In the genomic region with DNA sequence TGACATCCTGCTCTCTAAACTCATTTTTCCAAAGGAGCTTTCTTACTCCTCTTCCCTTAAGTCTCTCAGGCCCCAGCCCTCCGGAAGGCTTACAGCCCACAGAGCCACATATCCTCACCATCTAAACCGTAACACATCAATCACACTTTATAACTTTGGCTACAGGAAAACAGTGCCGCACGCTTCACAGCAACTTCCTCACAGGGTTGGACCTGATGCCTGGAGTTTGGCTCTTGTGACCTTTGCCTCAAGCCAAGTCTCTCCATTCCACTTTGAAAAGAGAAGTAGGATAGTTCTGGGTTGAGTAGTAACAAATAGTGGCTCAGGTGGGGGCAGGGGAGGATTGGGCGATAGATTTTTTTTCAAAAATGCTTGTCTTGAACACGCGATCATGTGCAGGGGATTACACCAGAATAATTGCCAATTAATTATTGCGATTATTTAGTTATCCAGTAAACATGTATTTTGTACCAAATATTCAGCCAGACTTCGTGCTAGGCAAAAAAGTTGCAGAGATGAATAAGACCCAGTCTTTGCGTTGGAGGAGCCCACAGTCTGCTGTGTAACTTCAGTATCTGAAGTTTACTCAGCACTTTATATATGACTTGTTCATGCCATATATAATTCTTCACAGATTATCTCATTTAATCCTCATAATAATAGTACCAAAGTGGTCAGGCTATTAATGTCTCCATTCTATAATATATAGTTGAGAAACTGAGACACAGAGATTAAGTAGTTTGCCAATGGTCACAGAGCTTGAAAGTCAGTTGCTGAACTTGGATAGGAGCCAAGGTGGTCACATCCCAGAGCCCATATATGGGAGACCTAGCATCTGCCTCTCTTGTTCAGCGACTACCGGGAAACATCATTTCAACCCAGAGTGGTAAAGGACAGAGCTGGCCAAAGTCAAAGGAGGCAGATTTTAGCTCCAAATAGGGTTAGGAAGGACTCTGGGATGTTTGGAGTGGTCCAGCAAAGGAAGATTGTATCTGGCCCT, we compare ENCODE assay signal across 9 cellular contexts. TPM values are rescaled to one million over a fixed set of nuclear protein-coding genes. Genes with fewer than 3 reads are reported as not detected.
DNase-seq lines count a peak whose midpoint lies in the region; ATAC-seq and TF ChIP-seq lines count a peak whose summit lies in the region.
"Had no signal": no experiment of that assay in that cellular context is flagged by ENCODE, and none has a peak within 500 bp of the region (broad histone marks: within the 10 kb centered on the region; RNA-seq: fewer than 3 reads in every experiment).

No MANE protein-coding gene starts in this region.

- peaks cover 13% of the 10 kb centered on the region for H3K79me2 ChIP-seq in Karpas-422 (ENCODE audit: low read length)

- H3K36me3 Mint-ChIP-seq in activated T-helper 17 cell treated with anti-CD3 and anti-CD28 coated beads, Interleukin-2, amount 50 U/mL, for 72 hours (ENCODE audit: low read depth), result peaks cover 8% of the 10 kb centered on the region
- no peaks in the 10 kb centered on the region for H3K36me3 Mint-ChIP-seq in neural crest cell (ENCODE audit: low read depth)

- H3K9me2 ChIP-seq in Karpas-422 (replicated peaks; ENCODE audit: insufficient read depth, low read length), result no peaks in the 10 kb centered on the region

- TF ChIP-seq CTCF in neural crest cell (conservative IDR thresholded peaks at IDR 0.05), result no peak

- no peaks in the 10 kb centered on the region for H3K27me3 ChIP-seq in Karpas-422 (ENCODE audit: low read length)

- no peak overlapping the region for H3K27ac Mint-ChIP-seq in activated T-helper 17 cell treated with anti-CD3 and anti-CD28 coated beads, Interleukin-2, amount 50 U/mL, for 72 hours
- H3K27ac Mint-ChIP-seq in neural crest cell (ENCODE audit: unreplicated experiment), result no peak overlapping the region

- H4K20me1 ChIP-seq in Karpas-422 (ENCODE audit: insufficient read depth, low read depth, low read length), result peaks cover 9% of the 10 kb centered on the region; the same call in 1 of the 2 replicates

- H3K4me3 ChIP-seq in Karpas-422 (ENCODE audit: low read length), result no peak overlapping the region

- no peak overlapping the region for H3K9ac ChIP-seq in Karpas-422 (ENCODE audit: low read length)

- in situ Hi-C loops in KBM-7 (cut with MboI; ENCODE audit: low pct_unique_long_range_greater_than_20kb, low sequenced_read_pairs), result no loop called here

- no peak overlapping the region for H2AFZ ChIP-seq in Karpas-422 (ENCODE audit: low read length)

- H3K36me3 ChIP-seq in Karpas-422 (ENCODE audit: insufficient read depth, low read length), result no peaks in the 10 kb centered on the region

- peak; percentile 28 for DNase-seq in activated CD4-positive, alpha-beta T cell treated with anti-CD3 and anti-CD28 coated beads for 48 hours
- no peak for DNase-seq in activated CD4-positive, alpha-beta T cell treated with anti-CD3 and anti-CD28 coated beads, Interleukin-2, amount 50 U/mL, for 1 hour
- DNase-seq in KBM-7 (peak; percentile 89), neural crest cell (ENCODE audit: low read depth, low spot score) (no peak), NCI-H526 (lab: John Stamatoyannopoulos, UW) (no peak), Karpas-422 (no peak), A172 (ENCODE audit: low spot score) (no peak)
- DNase-seq: trophoblast cell had no signal

- H3K4me3 Mint-ChIP-seq in activated T-helper 17 cell treated with anti-CD3 and anti-CD28 coated beads, Interleukin-2, amount 50 U/mL, for 72 hours, result peak overlapping the region; percentile 93
- H3K4me3 Mint-ChIP-seq in neural crest cell, result peak overlapping the region; percentile 93

- no peaks in the 10 kb centered on the region for H3K9me3 ChIP-seq in Karpas-422 (ENCODE audit: low read length)

- H3K4me1 Mint-ChIP-seq in activated T-helper 17 cell treated with anti-CD3 and anti-CD28 coated beads, Interleukin-2, amount 50 U/mL, for 72 hours, result peaks cover 27% of the 10 kb centered on the region
- H3K4me1 Mint-ChIP-seq in neural crest cell, result peaks cover 63% of the 10 kb centered on the region

- ATAC-seq in activated T-helper 17 cell treated with anti-CD3 and anti-CD28 coated beads, Interleukin-2, amount 50 U/mL, for 72 hours (replicated peaks), result peak; percentile 13

- peaks cover 77% of the 10 kb centered on the region for H3K27me3 Mint-ChIP-seq in activated T-helper 17 cell treated with anti-CD3 and anti-CD28 coated beads, Interleukin-2, amount 50 U/mL, for 72 hours
- peaks cover 16% of the 10 kb centered on the region for H3K27me3 Mint-ChIP-seq in neural crest cell (ENCODE audit: low read depth)

- no peak overlapping the region for H3K4me2 ChIP-seq in Karpas-422 (ENCODE audit: low read depth, low read length, poor library complexity, severe bottlenecking)

- H3K9me3 Mint-ChIP-seq in activated T-helper 17 cell treated with anti-CD3 and anti-CD28 coated beads, Interleukin-2, amount 50 U/mL, for 72 hours, result no peaks in the 10 kb centered on the region
- no peaks in the 10 kb centered on the region for H3K9me3 Mint-ChIP-seq in neural crest cell

- peaks cover 22% of the 10 kb centered on the region for H3K4me1 ChIP-seq in Karpas-422 (ENCODE audit: low read length)

- no peak overlapping the region for H3K27ac ChIP-seq in Karpas-422 (ENCODE audit: low read length)

RNA-seq across cellular contexts. Expression of a gene that starts 2.4 kb away (rescaled TPM):
- total RNA-seq in activated T-helper 17 cell treated with anti-CD3 and anti-CD28 coated beads, Interleukin-2, amount 50 U/mL, for 72 hours, result 1 to 10 TPM in 1 of 2 donors, under 1 TPM in 1; 0.99 to 1.2 TPM
- 61.0 and 63.4 TPM in 2 replicates for total RNA-seq in neural crest cell
- 85.1 and 111 TPM in 2 replicates for total RNA-seq in Karpas-422 (2014; rRNA removed; shearing (Covaris generic); ENCODE audit: low replicate concordance)
- 36.0 and 41.2 TPM in 2 replicates for total RNA-seq in A172 (2014; rRNA removed; shearing (Covaris generic))

Comparison
In these comparisons a context has a peak if more than half of its experiments do, and no peak if none do; other contexts are left out.
1. DNase-seq: peak in activated CD4-positive, alpha-beta T cell treated with anti-CD3 and anti-CD28 coated beads for 48 hours (single experiment) and KBM-7 (single experiment); none in activated CD4-positive, alpha-beta T cell treated with anti-CD3 and anti-CD28 coated beads, Interleukin-2, amount 50 U/mL, for 1 hour (single experiment), neural crest cell (single experiment), NCI-H526 (0 of 2), Karpas-422 (single experiment) and A172 (single experiment).
2. RNA of a gene that starts 2.4 kb away (total RNA-seq): 85.1 to 111 TPM in Karpas-422, 61.0 to 63.4 TPM in neural crest cell and 36.0 to 41.2 TPM in A172; 0.99 to 1.2 TPM in activated T-helper 17 cell treated with anti-CD3 and anti-CD28 coated beads, Interleukin-2, amount 50 U/mL, for 72 hours; every median in the first group is over 10 times any median in the second.